In the genomic region with DNA sequence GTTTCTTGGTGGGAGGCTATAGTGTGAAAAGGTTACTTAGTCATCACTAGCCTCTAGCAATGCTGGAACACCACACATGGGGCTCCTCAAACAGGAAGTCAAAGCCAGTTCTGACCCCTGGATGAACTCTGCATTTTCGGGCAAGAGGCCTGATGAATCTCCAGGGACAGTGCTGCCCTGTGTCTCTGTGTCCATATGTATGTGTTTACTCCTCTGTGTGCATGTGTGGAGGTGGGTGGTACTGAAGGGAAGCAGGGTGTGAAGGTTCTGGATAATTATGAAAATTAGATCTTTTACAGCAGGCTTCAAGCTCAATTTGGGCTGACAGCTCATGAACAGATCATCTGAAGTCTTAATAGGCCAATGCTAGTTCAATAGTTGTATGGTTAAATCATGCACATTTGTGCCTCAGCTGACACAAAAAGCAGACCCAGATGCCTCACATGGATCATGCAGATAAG, we compare ENCODE assay signal across 8 cellular contexts.
DNase-seq lines count a peak whose midpoint lies in the region; ATAC-seq, FAIRE-seq and TF ChIP-seq lines count a peak whose summit lies in the region.

No MANE protein-coding gene starts in this region.

- H3K27me3 Mint-ChIP-seq in endodermal cell (ENCODE audit: insufficient read depth): no peaks in the 10 kb centered on the region
- no peaks in the 10 kb centered on the region for H3K27me3 Mint-ChIP-seq in CD4-positive, alpha-beta memory T cell

- BruUV-seq in PC-3 (replicated peaks; lab: Mats Ljungman, UMichigan): no TSS peak

- WGBS in endodermal cell (ENCODE audit: insufficient coverage in 1 of 2, insufficient read length in 1 of 2), 2 experiments: 56 to 81% methylated on average over 1 of the region's 1 CpG
- 37 to 43% methylated on average over 1 of the region's 1 CpG for WGBS in pancreas, 2 donors

- H3K9me2 ChIP-seq in PC-3 (replicated peaks; ENCODE audit: low read length): no peaks in the 10 kb centered on the region

- no peak for TF ChIP-seq CTCF in PC-3 (conservative IDR thresholded peaks at IDR 0.05; ENCODE audit: low read depth, low read length)
- no peak for TF ChIP-seq CTCF in endodermal cell (conservative IDR thresholded peaks at IDR 0.05)
- no peak for TF ChIP-seq CTCF in pancreas (IDR thresholded peaks at IDR 0.05)

- no peaks in the 10 kb centered on the region for H3K79me2 ChIP-seq in PC-3 (ENCODE audit: low read length)

- H3K27ac ChIP-seq in PC-3 (ENCODE audit: low read length) (peak overlapping the region; percentile 89), endodermal cell (ENCODE audit: low read depth, low read length) (no peak overlapping the region), pancreas (no peak overlapping the region)
- H3K27ac ChIP-seq in CD4-positive, alpha-beta memory T cell (ENCODE audit: low read depth, low read length): no peak overlapping the region

- no peaks in the 10 kb centered on the region for H3K9me3 Mint-ChIP-seq in endodermal cell
- no peaks in the 10 kb centered on the region for H3K9me3 Mint-ChIP-seq in CD4-positive, alpha-beta memory T cell

- H3F3A ChIP-seq in PC-3 (ENCODE audit: low read length, unreplicated experiment): peaks cover 24% of the 10 kb centered on the region

- H3K4me2 ChIP-seq in PC-3 (ENCODE audit: low read length): peak overlapping the region; percentile 34

- H3K36me3 Mint-ChIP-seq in endodermal cell (ENCODE audit: low read depth): no peaks in the 10 kb centered on the region
- peaks cover 5% of the 10 kb centered on the region in 2 donors for H3K36me3 Mint-ChIP-seq in CD4-positive, alpha-beta memory T cell

- peak overlapping the region; percentile 51 for H2AFZ ChIP-seq in PC-3 (ENCODE audit: low read length)

- H3K4me1 Mint-ChIP-seq in endodermal cell: peaks cover 25% of the 10 kb centered on the region
- peaks cover 55 to 88% (median 74%) of the 10 kb centered on the region in 4 donors for H3K4me1 Mint-ChIP-seq in CD4-positive, alpha-beta memory T cell

- H3K9ac ChIP-seq in PC-3 (ENCODE audit: low read length) (peak overlapping the region; percentile 31), endodermal cell (ENCODE audit: extremely low read depth, low read length, poor library complexity, severe bottlenecking) (no peak overlapping the region)

- intact Hi-C loops in PC-3 (cut with micrococcal nuclease) (loop anchor here (10.0 kb wide), 1 partner anchor 216 kb away; no protein-coding TSS in a partner anchor), pancreas (cut with DNase I) (no loop called here)
- intact Hi-C loops in CD4-positive, alpha-beta memory T cell (cut with micrococcal nuclease): no loop called here

- H3K36me3 ChIP-seq in PC-3 (ENCODE audit: low read depth, low read length) (no peaks in the 10 kb centered on the region), endodermal cell (ENCODE audit: control insufficient read depth, insufficient read depth, low read length) (no peaks in the 10 kb centered on the region), pancreas (no peaks in the 10 kb centered on the region)
- H3K36me3 ChIP-seq in CD4-positive, alpha-beta memory T cell (ENCODE audit: insufficient read depth, low read length): no peaks in the 10 kb centered on the region

- CTCF ChIA-PET in PC-3 (lab: Charles Lee): no interaction called here
- CTCF ChIA-PET in CD4-positive, alpha-beta memory T cell (lab: Charles Lee; ENCODE audit: partially characterized antibody): interaction anchor here (1.8 kb wide), 1 partner anchor 10 kb away, joined by 5 read pairs; no protein-coding TSS in a partner anchor

- no peak overlapping the region for H3K27ac Mint-ChIP-seq in endodermal cell
- H3K27ac Mint-ChIP-seq in CD4-positive, alpha-beta memory T cell: peak overlapping the region in 3 of 7 donors; percentile 2 to 18 (median 13)

- peaks cover 94% of the 10 kb centered on the region for H3K4me1 ChIP-seq in PC-3 (ENCODE audit: insufficient read depth, low read length)
- H3K4me1 ChIP-seq in endodermal cell (ENCODE audit: control insufficient read depth, insufficient read depth, low read length): peaks cover 14% of the 10 kb centered on the region
- H3K4me1 ChIP-seq in pancreas: peaks cover 0 to 14% (median 3%) of the 10 kb centered on the region in 3 donors
- H3K4me1 ChIP-seq in CD4-positive, alpha-beta memory T cell (ENCODE audit: insufficient read depth, low read length): peaks cover 67% of the 10 kb centered on the region

- no peaks in the 10 kb centered on the region for H4K20me1 ChIP-seq in PC-3 (ENCODE audit: low read length)

- POLR2A ChIA-PET in PC-3 (lab: Charles Lee; ENCODE audit: unreplicated experiment): interaction anchor here (0.6 kb wide), 1 partner anchor 25 kb away, joined by 5 read pairs; no protein-coding TSS in a partner anchor
- POLR2A ChIA-PET in CD4-positive, alpha-beta memory T cell (lab: Charles Lee; ENCODE audit: partially characterized antibody): no interaction called here

- DNase-seq in AML-193 (lab: John Stamatoyannopoulos, UW) (peak; percentile 76 to 79), PC-3 (peak; percentile 87), endodermal cell (peak; percentile 58), pancreas (peak in 2 of 6 donors; percentile 11 to 16)
- DNase-seq in activated CD4-positive, CD25-positive, alpha-beta regulatory T cell treated with anti-CD3 and anti-CD28 coated beads, Interleukin-2, amount 50 U/mL, for 72 hours: no peak
- DNase-seq in CD4-positive, alpha-beta memory T cell: no peak

- H3K9me3 ChIP-seq in PC-3 (ENCODE audit: low read length): no peaks in the 10 kb centered on the region
- H3K9me3 ChIP-seq in endodermal cell (ENCODE audit: control insufficient read depth, low read length): no peaks in the 10 kb centered on the region
- no peaks in the 10 kb centered on the region for H3K9me3 ChIP-seq in pancreas
- H3K9me3 ChIP-seq in CD4-positive, alpha-beta memory T cell (ENCODE audit: control insufficient read depth in 1 of 2, low read length in 2 of 2): no peaks in the 10 kb centered on the region

- ATAC-seq in GM18858 (IDR thresholded peaks at IDR 0.05; ENCODE audit: unreplicated experiment) (peak; percentile 84), HG02973 (IDR thresholded peaks at IDR 0.05; ENCODE audit: unreplicated experiment) (peak; percentile 88), PC-3 (peak; percentile 29; the same call in 1 of the 2 replicates), pancreas (peak in 3 of 4 donors; percentile 47 to 82 (median 61))

- FAIRE-seq in pancreas (lab: Jason Lieb, UNC): no peak

- H3K4me3 Mint-ChIP-seq in endodermal cell: no peak overlapping the region
- H3K4me3 Mint-ChIP-seq in CD4-positive, alpha-beta memory T cell: peak overlapping the region in 4 of 8 donors; percentile 0 to 47 (median 23)

- H3K27me3 ChIP-seq in PC-3 (ENCODE audit: low read length) (no peaks in the 10 kb centered on the region), endodermal cell (ENCODE audit: control insufficient read depth, insufficient read depth, low read length, poor library complexity, severe bottlenecking) (no peaks in the 10 kb centered on the region), pancreas (no peaks in the 10 kb centered on the region)
- no peaks in the 10 kb centered on the region for H3K27me3 ChIP-seq in CD4-positive, alpha-beta memory T cell (ENCODE audit: insufficient read depth, low read length)

- H3K4me3 ChIP-seq in PC-3 (ENCODE audit: low read length): no peak overlapping the region
- no peak overlapping the region for H3K4me3 ChIP-seq in endodermal cell (ENCODE audit: low read length)
- no peak overlapping the region for H3K4me3 ChIP-seq in pancreas
- H3K4me3 ChIP-seq in CD4-positive, alpha-beta memory T cell (ENCODE audit: low read length in 2 of 2): no peak overlapping the region

Comparison
In these comparisons a context has a peak if more than half of its experiments do, and no peak if none do; other contexts are left out.
1. DNase-seq: peak in AML-193 (2 of 2), PC-3 (single experiment) and endodermal cell (single experiment); none in activated CD4-positive, CD25-positive, alpha-beta regulatory T cell treated with anti-CD3 and anti-CD28 coated beads, Interleukin-2, amount 50 U/mL, for 72 hours (single experiment) and CD4-positive, alpha-beta memory T cell (0 of 5).
2. ATAC-seq: peak in every context shown above with its lines; median percentile 88 in HG02973; 84 in GM18858; 61 in pancreas; 29 in PC-3.